In genomic region chr13:19959141-19959830, GRCh38 we compare ENCODE assay signal across 8 cellular contexts. TPM values are rescaled to one million over a fixed set of nuclear protein-coding genes. Genes with fewer than 3 reads are reported as not detected.
DNase-seq lines count a peak whose midpoint lies in the region; ATAC-seq and TF ChIP-seq lines count a peak whose summit lies in the region.

No MANE protein-coding gene starts in this region.

- H3K4me1 ChIP-seq in duodenal mucosa (ENCODE audit: control insufficient read depth in 1 of 2, insufficient read depth in 2 of 2, low read length in 2 of 2) = peaks cover 17 to 27% of the 10 kb centered on the region in 2 donors
- H3K4me1 ChIP-seq in lung (ENCODE audit: control insufficient read depth in 2 of 2, insufficient read depth in 2 of 2, low read length in 2 of 2) = no peaks in the 10 kb centered on the region

- H3K9me3 ChIP-seq in duodenal mucosa (ENCODE audit: control insufficient read depth in 1 of 2, low read length in 2 of 2) (no peaks in the 10 kb centered on the region), lung (ENCODE audit: control insufficient read depth in 2 of 2, insufficient read depth in 1 of 2, low read length in 1 of 2) (no peaks in the 10 kb centered on the region)

- H3K36me3 ChIP-seq in duodenal mucosa (ENCODE audit: control insufficient read depth in 1 of 2, insufficient read depth in 2 of 2, low read length in 2 of 2) = peaks cover 0 to 2% of the 10 kb centered on the region in 2 donors
- H3K36me3 ChIP-seq in lung (ENCODE audit: control insufficient read depth in 2 of 2, insufficient read depth in 2 of 2, low read length in 2 of 2) = peaks cover 0 to 1% of the 10 kb centered on the region in 2 donors

- peak; percentile 67 for DNase-seq in CD1c-positive myeloid dendritic cell (ENCODE audit: extremely low spot score)
- DNase-seq in NCI-H2171 treated with DMSO at 0.1 percent for 48 hours (lab: John Stamatoyannopoulos, UW) = peak; percentile 30
- peak; percentile 72 to 76 for DNase-seq in activated CD4-positive, alpha-beta T cell treated with anti-CD3 and anti-CD28 coated beads, Interleukin-2, amount 50 U/mL, for 48 hours
- peak; percentile 64 for DNase-seq in lung (ENCODE audit: low spot score)
- peak; percentile 38 to 52 (median 50) for DNase-seq in stimulated activated CD4-positive, alpha-beta T cell treated with anti-CD3 and anti-CD28 coated beads, TNF-alpha, amount 100 ng/mL, for 4 hours (ENCODE audit: low read depth in 3 of 3)

- H3K4me3 ChIP-seq in duodenal mucosa (ENCODE audit: low read depth in 1 of 2, low read length in 2 of 2) = peak overlapping the region; percentile 84 to 94
- peak overlapping the region; percentile 76 for H3K4me3 ChIP-seq in lung

- H3K27me3 ChIP-seq in duodenal mucosa (ENCODE audit: control insufficient read depth in 1 of 2, insufficient read depth in 2 of 2, low read length in 2 of 2) = no peaks in the 10 kb centered on the region
- no peaks in the 10 kb centered on the region for H3K27me3 ChIP-seq in lung (ENCODE audit: control insufficient read depth, insufficient read depth)

- 1% methylated on average over 35 to 61 of the region's 61 CpGs for WGBS in lung, 2 donors

- H3K27ac ChIP-seq in duodenal mucosa (ENCODE audit: low read depth, low read length) (peak overlapping the region; percentile 93), lung (ENCODE audit: low read depth in 1 of 2, low read length in 1 of 2) (peak overlapping the region; percentile 85 to 90)

- ATAC-seq in GM21825 (IDR thresholded peaks at IDR 0.05; ENCODE audit: unreplicated experiment) (peak; percentile 1), lung (ENCODE audit: insufficient read depth, low FRiP score) (no peak), GM18868 (IDR thresholded peaks at IDR 0.05; ENCODE audit: unreplicated experiment) (no peak)

- H3K9ac ChIP-seq in duodenal mucosa (ENCODE audit: low read depth in 1 of 2, low read length in 2 of 2) = peak overlapping the region; percentile 75 to 86

- no peak for TF ChIP-seq CTCF in lung (IDR thresholded peaks at IDR 0.05; ENCODE audit: control extremely low read depth, extremely low read depth)

RNA-seq across cellular contexts. Expression of gene ZMYM2, which starts 0.8 kb away (rescaled TPM):
- 100 to 1,000 TPM in 1 of 2 donors, 10 to 100 TPM in 1; 56.2 to 212 TPM for total RNA-seq in lung
- 10 to 100 TPM; 14.0 to 20.8 TPM for polyA plus RNA-seq in lung
